20 cellular contexts compared by ENCODE assay signal in the genomic region with DNA sequence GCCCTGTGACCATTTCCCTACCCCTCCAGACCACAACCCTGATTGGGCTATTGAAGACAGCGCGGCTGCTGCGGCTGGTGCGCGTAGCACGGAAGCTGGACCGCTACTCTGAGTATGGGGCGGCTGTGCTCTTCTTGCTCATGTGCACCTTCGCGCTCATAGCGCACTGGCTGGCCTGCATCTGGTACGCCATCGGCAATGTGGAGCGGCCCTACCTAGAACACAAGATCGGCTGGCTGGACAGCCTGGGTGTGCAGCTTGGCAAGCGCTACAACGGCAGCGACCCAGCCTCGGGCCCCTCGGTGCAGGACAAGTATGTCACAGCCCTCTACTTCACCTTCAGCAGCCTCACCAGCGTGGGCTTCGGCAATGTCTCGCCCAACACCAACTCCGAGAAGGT. TPM values are rescaled to one million over a fixed set of nuclear protein-coding genes. Genes with fewer than 3 reads are reported as not detected.
DNase-seq lines count a peak whose midpoint lies in the region; ATAC-seq, FAIRE-seq and TF ChIP-seq lines count a peak whose summit lies in the region.
"Had no signal": no experiment of that assay in that cellular context is flagged by ENCODE, and none has a peak within 500 bp of the region (broad histone marks: within the 10 kb centered on the region; RNA-seq: fewer than 3 reads in every experiment).

No MANE protein-coding gene starts in this region.

- H3K4me1 Mint-ChIP-seq in endothelial cell (ENCODE audit: unreplicated experiment) = peaks cover 3% of the 10 kb centered on the region

- ATAC-seq in lower lobe of right lung = no peak
- ATAC-seq: GM12878 had no signal

- peaks cover 25% of the 10 kb centered on the region for H3K27me3 ChIP-seq in lower lobe of right lung (ENCODE audit: low read depth)

- H3K4me3 ChIP-seq in lower lobe of right lung = no peak overlapping the region
- H3K4me3 ChIP-seq: BLaER1, GM12878, GM23248 had no signal

- H3K36me3 Mint-ChIP-seq in endothelial cell (ENCODE audit: low read depth, unreplicated experiment) = peaks cover 11% of the 10 kb centered on the region
- H3K36me3 Mint-ChIP-seq: CD14-positive monocyte; CD4-positive, alpha-beta memory T cell had no signal

- peaks cover 20% of the 10 kb centered on the region for H3K27me3 Mint-ChIP-seq in endothelial cell (ENCODE audit: unreplicated experiment)

- H3K27ac ChIP-seq in lower lobe of right lung = no peak overlapping the region
- H3K27ac ChIP-seq: BLaER1, GM23248, HL-60 had no signal

- H3K9me3 ChIP-seq in lower lobe of right lung = no peaks in the 10 kb centered on the region
- H3K9me3 ChIP-seq: BLaER1 had no signal

- TF ChIP-seq POLR2A in H54 (IDR thresholded peaks at IDR 0.05; ENCODE audit: low read depth, low read length) = no peak

- no peak overlapping the region for H3K27ac Mint-ChIP-seq in endothelial cell (ENCODE audit: unreplicated experiment)
- H3K27ac Mint-ChIP-seq: CD14-positive monocyte; CD4-positive, alpha-beta memory T cell had no signal

- H3K36me3 ChIP-seq in lower lobe of right lung = no peaks in the 10 kb centered on the region
- H3K36me3 ChIP-seq: BLaER1 had no signal

- DNase-seq in HTR-8/SVneo (ENCODE audit: insufficient read length, low spot score) = no peak
- DNase-seq in endothelial cell (ENCODE audit: low spot score) = no peak
- DNase-seq in lower lobe of right lung = peak; percentile 46
- DNase-seq in posterior vena cava (ENCODE audit: low spot score) = peak; percentile 81
- DNase-seq in DMS153 treated with DMSO at 0.1 percent for 48 hours (lab: John Stamatoyannopoulos, UW; ENCODE audit: unreplicated experiment) = no peak
- no peak for DNase-seq in H54 (ENCODE audit: insufficient read length, low spot score)
- no peak for DNase-seq in stimulated activated CD4-positive, alpha-beta T cell treated with anti-CD3 and anti-CD28 coated beads, Interleukin-4, amount 100 ng/mL, for 1 hour
- no peak for DNase-seq in stimulated activated naive CD4-positive, alpha-beta T cell treated with Interleukin-2 at 50 U/mL for 16 hours (lab: John Stamatoyannopoulos, UW)
- DNase-seq: 8988T; CD4-positive, alpha-beta memory T cell; DMS153; DMS79 treated with DMSO at 0.1 percent for 48 hours; GM23248; HCEC 1CT had no signal

- FAIRE-seq in HTR-8/SVneo (lab: Jason Lieb, UNC) (peak; percentile 46), H54 (lab: Jason Lieb, UNC) (no peak)
- FAIRE-seq: GM12878 had no signal

- peak overlapping the region; percentile 5 for H3K4me3 Mint-ChIP-seq in endothelial cell (ENCODE audit: unreplicated experiment)
- H3K4me3 Mint-ChIP-seq: CD14-positive monocyte; CD4-positive, alpha-beta memory T cell had no signal

- H3K9me3 Mint-ChIP-seq in endothelial cell (ENCODE audit: unreplicated experiment) = no peaks in the 10 kb centered on the region

- intact Hi-C loops in lower lobe of right lung (cut with DNase I) (no loop called here), posterior vena cava (cut with DNase I) (no loop called here)

- TF ChIP-seq CTCF in endothelial cell (IDR thresholded peaks at IDR 0.05; ENCODE audit: unreplicated experiment) (no peak), lower lobe of right lung (IDR thresholded peaks at IDR 0.05) (no peak)

- peaks cover 8% of the 10 kb centered on the region for H3K4me1 ChIP-seq in lower lobe of right lung

RNA-seq across cellular contexts. Expression of gene KCNH6, which starts 12.5 kb away (rescaled TPM):
- 18.6 TPM for total RNA-seq in endothelial cell (ENCODE audit: unreplicated experiment)
- 0.27 TPM for total RNA-seq in lower lobe of right lung
- not detected for total RNA-seq in posterior vena cava
- total RNA-seq: A673; CD4-positive, alpha-beta memory T cell; GM12878; GM23248; H4 had no signal

RNA-seq across cellular contexts. Expression of gene DCAF7, which starts 14.6 kb away (rescaled TPM):
- total RNA-seq in endothelial cell (ENCODE audit: unreplicated experiment) = 123 TPM
- total RNA-seq in lower lobe of right lung = 93.8 TPM
- total RNA-seq in posterior vena cava = 10 to 100 TPM; 48.4 to 48.6 TPM

RNA-seq across cellular contexts. Expression of gene ACE, which starts 58.8 kb away (rescaled TPM):
- total RNA-seq in endothelial cell (ENCODE audit: unreplicated experiment) (44.8 TPM), lower lobe of right lung (90.7 TPM), posterior vena cava (10 to 100 TPM in 1 of 2 donors, 1 to 10 TPM in 1; 9.9 to 16.3 TPM)
- total RNA-seq: H4 had no signal

Comparison
In these comparisons a context has a peak if more than half of its experiments do, and no peak if none do; other contexts are left out.
1. DNase-seq: peak in lower lobe of right lung (single experiment) and posterior vena cava (single experiment); none in HTR-8/SVneo (single experiment), endothelial cell (single experiment), DMS153 treated with DMSO at 0.1 percent for 48 hours (single experiment), H54 (single experiment), stimulated activated CD4-positive, alpha-beta T cell treated with anti-CD3 and anti-CD28 coated beads, Interleukin-4, amount 100 ng/mL, for 1 hour (single experiment) and stimulated activated naive CD4-positive, alpha-beta T cell treated with Interleukin-2 at 50 U/mL for 16 hours (single experiment).
2. RNA of gene KCNH6, which starts 12.5 kb away (total RNA-seq): 18.6 TPM in endothelial cell (single experiment); 0.27 TPM in lower lobe of right lung (single experiment) and not detected in posterior vena cava; every median in the first group is over 10 times any median in the second.